Comparison of ENCODE assay signal across 15 cellular contexts in the genomic region with DNA sequence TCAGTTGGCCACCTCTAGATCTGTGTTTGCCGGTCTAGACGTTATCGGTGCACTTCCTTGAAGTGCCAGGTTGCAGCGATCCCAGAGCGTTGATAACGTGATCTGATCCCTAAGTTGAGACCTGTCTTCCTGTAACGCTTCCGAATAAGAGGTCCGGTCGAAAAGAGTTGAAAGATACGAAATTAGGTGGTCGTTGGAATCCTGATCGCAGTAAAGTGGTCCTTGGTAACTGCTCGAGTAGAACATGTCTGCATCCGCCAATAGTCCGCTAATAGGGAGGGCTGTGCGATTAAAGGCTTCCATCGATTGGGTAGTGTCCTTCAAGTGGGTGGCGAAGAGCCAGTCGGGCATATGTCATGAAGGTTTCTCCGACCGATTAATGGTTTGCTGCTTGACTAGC. TPM values are rescaled to one million over a fixed set of nuclear protein-coding genes. Genes with fewer than 3 reads are reported as not detected.
DNase-seq lines count a peak whose midpoint lies in the region; ATAC-seq and TF ChIP-seq lines count a peak whose summit lies in the region.
"Had no signal": no experiment of that assay in that cellular context is flagged by ENCODE, and none has a peak within 500 bp of the region (broad histone marks: within the 10 kb centered on the region; RNA-seq: fewer than 3 reads in every experiment).

No MANE protein-coding gene starts in this region.

- TF ChIP-seq CTCF in NB4 (IDR thresholded peaks at IDR 0.05; ENCODE audit: low read depth, low read length) = no peak
- TF ChIP-seq CTCF in chondrocyte (IDR thresholded peaks at IDR 0.05) = no peak
- no peak for TF ChIP-seq CTCF in nephron progenitor cell (IDR thresholded peaks at IDR 0.05)

- POLR2A ChIA-PET in CD4-positive, alpha-beta memory T cell (lab: Charles Lee; ENCODE audit: partially characterized antibody) = interaction anchor here (4.8 kb wide), 2 partner anchors 9 to 158 kb away, joined by 56 to 78 read pairs; a partner anchor contains a TSS

- CTCF ChIA-PET in CD4-positive, alpha-beta memory T cell (lab: Charles Lee; ENCODE audit: partially characterized antibody) = no interaction called here

- no peaks in the 10 kb centered on the region for H3K27me3 ChIP-seq in CD4-positive, alpha-beta memory T cell (ENCODE audit: insufficient read depth, low read length)
- H3K27me3 ChIP-seq: tibial nerve had no signal

- H3K9me3 Mint-ChIP-seq in CD4-positive, alpha-beta memory T cell = peaks cover 0 to 20% (median 0%) of the 10 kb centered on the region in 8 donors
- no peaks in the 10 kb centered on the region for H3K9me3 Mint-ChIP-seq in chondrocyte (ENCODE audit: low read depth)
- peaks cover 13% of the 10 kb centered on the region for H3K9me3 Mint-ChIP-seq in nephron progenitor cell

- peaks cover 70% of the 10 kb centered on the region for H3K4me1 ChIP-seq in CD4-positive, alpha-beta memory T cell (ENCODE audit: insufficient read depth, low read length)

- peak overlapping the region; percentile 22 to 100 (median 82) for H3K27ac Mint-ChIP-seq in CD4-positive, alpha-beta memory T cell
- H3K27ac Mint-ChIP-seq in chondrocyte (ENCODE audit: unreplicated experiment) (peak overlapping the region; percentile 17), nephron progenitor cell (peak overlapping the region; percentile 96)

- peaks cover 61% of the 10 kb centered on the region for H3K36me3 ChIP-seq in CD4-positive, alpha-beta memory T cell (ENCODE audit: insufficient read depth, low read length)

- H3K4me3 Mint-ChIP-seq in CD4-positive, alpha-beta memory T cell = peak overlapping the region; percentile 41 to 98 (median 72)
- peak overlapping the region; percentile 12 for H3K4me3 Mint-ChIP-seq in chondrocyte (ENCODE audit: unreplicated experiment)
- peak overlapping the region; percentile 97 for H3K4me3 Mint-ChIP-seq in nephron progenitor cell

- H3K9me3 ChIP-seq in CD4-positive, alpha-beta memory T cell (ENCODE audit: control insufficient read depth in 1 of 2, low read length in 2 of 2) = no peaks in the 10 kb centered on the region
- H3K9me3 ChIP-seq: tibial nerve had no signal

- peaks cover 67 to 77% of the 10 kb centered on the region in 2 donors for H3K36me3 Mint-ChIP-seq in CD4-positive, alpha-beta memory T cell
- H3K36me3 Mint-ChIP-seq in chondrocyte (ENCODE audit: low read depth) = peaks cover 54% of the 10 kb centered on the region
- H3K36me3 Mint-ChIP-seq in nephron progenitor cell (ENCODE audit: low read depth) = peaks cover 81% of the 10 kb centered on the region

- no peaks in the 10 kb centered on the region for H3K27me3 Mint-ChIP-seq in CD4-positive, alpha-beta memory T cell
- H3K27me3 Mint-ChIP-seq in chondrocyte (ENCODE audit: low read depth) = no peaks in the 10 kb centered on the region
- no peaks in the 10 kb centered on the region for H3K27me3 Mint-ChIP-seq in nephron progenitor cell (ENCODE audit: low read depth, poor library complexity)

- H3K4me3 ChIP-seq in CD4-positive, alpha-beta memory T cell (ENCODE audit: low read length in 2 of 2) = no peak overlapping the region
- H3K4me3 ChIP-seq in NB4 (ENCODE audit: low read depth, low read length) = peak overlapping the region; percentile 99

- DNase-seq in CD4-positive, alpha-beta memory T cell = no peak
- DNase-seq in NB4 (ENCODE audit: low read depth) (no peak), chondrocyte (ENCODE audit: low spot score) (no peak), nephron progenitor cell (no peak), COR-L47 (lab: John Stamatoyannopoulos, UW) (no peak), UCSD-AML1 (lab: John Stamatoyannopoulos, UW; ENCODE audit: unreplicated experiment) (no peak), NCI-H2107 treated with DMSO at 0.1 percent for 48 hours (lab: John Stamatoyannopoulos, UW; ENCODE audit: unreplicated experiment) (no peak)
- DNase-seq: DMS53, NCI-H446, Right ventricle myocardium superior had no signal

- no peak for TF ChIP-seq POLR2A in NB4 (IDR thresholded peaks at IDR 0.05; ENCODE audit: extremely low read depth, insufficient read length)

- intact Hi-C loops in CD4-positive, alpha-beta memory T cell (cut with micrococcal nuclease) = loop anchor here (5.0 to 10.0 kb wide), 2 partner anchors 585 to 977 kb away; a partner anchor contains a TSS

- peaks cover 51 to 88% (median 68%) of the 10 kb centered on the region in 4 donors for H3K4me1 Mint-ChIP-seq in CD4-positive, alpha-beta memory T cell
- H3K4me1 Mint-ChIP-seq in chondrocyte (ENCODE audit: low read depth) = peaks cover 46% of the 10 kb centered on the region
- H3K4me1 Mint-ChIP-seq in nephron progenitor cell = peaks cover 51% of the 10 kb centered on the region

- H3K27ac ChIP-seq in CD4-positive, alpha-beta memory T cell (ENCODE audit: low read depth, low read length) = no peak overlapping the region
- H3K27ac ChIP-seq: KMS-11, tibial nerve had no signal

- no peak for ATAC-seq in HG03354 (IDR thresholded peaks at IDR 0.05; ENCODE audit: poor library complexity, severe bottlenecking, unreplicated experiment)

RNA-seq across cellular contexts. Expression of a gene that starts 2.7 kb away (rescaled TPM):
- total RNA-seq in CD4-positive, alpha-beta memory T cell = 100 to 1,000 TPM; 946 to 964 TPM
- polyA plus RNA-seq in CD4-positive, alpha-beta memory T cell = 1,000 to 10,000 TPM in 1 of 2 donors, 100 to 1,000 TPM in 1; 920 to 1,159 TPM
- total RNA-seq in chondrocyte = 147 to 193 TPM (median 163 TPM) in 3 replicates

RNA-seq across cellular contexts. Expression of a gene that starts 27.4 kb away (rescaled TPM):
- not detected for total RNA-seq in CD4-positive, alpha-beta memory T cell
- not detected for polyA plus RNA-seq in CD4-positive, alpha-beta memory T cell
- total RNA-seq in chondrocyte = not detected in 3 replicates
- total RNA-seq: dermis microvascular lymphatic vessel endothelial cell, omental fat pad, Right ventricle myocardium superior, tibial nerve had no signal

Comparison
In these comparisons a context has a peak if more than half of its experiments do, and no peak if none do; other contexts are left out.
1. H3K27ac Mint-ChIP-seq: peak in every context shown above with its lines; median percentile 96 in nephron progenitor cell; 82 in CD4-positive, alpha-beta memory T cell; 17 in chondrocyte.
2. H3K4me3 Mint-ChIP-seq: peak in every context shown above with its lines; median percentile 97 in nephron progenitor cell; 72 in CD4-positive, alpha-beta memory T cell; 12 in chondrocyte.